9 cellular contexts compared by ENCODE assay signal in the genomic region with DNA sequence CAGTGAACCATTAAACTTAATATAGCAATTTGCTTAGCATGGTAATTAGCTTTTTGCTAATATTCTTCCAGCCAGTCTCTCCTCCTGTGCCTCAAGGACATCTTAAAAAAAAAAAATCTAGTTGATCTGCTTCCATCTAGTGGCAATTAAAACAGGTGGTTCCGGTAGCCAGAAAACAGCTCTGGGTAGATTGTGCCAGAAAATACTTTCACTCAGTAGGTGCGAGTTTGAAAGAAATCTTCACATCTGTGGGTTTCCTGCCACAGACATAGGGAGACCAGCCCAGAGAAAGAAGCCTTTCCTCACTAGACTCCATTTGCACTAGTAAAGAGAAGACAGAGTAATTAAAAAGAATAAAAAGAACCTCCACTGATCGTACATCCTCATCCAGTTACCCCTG. TPM values are rescaled to one million over a fixed set of nuclear protein-coding genes. Genes with fewer than 3 reads are reported as not detected.
A peak's percentile ranks its signal among the peaks of the same experiment; 100 is the strongest.
DNase-seq lines count a peak whose midpoint lies in the region; ATAC-seq and TF ChIP-seq lines count a peak whose summit lies in the region.
"Had no signal": no experiment of that assay in that cellular context is flagged by ENCODE, and none has a peak within 500 bp of the region (broad histone marks: within the 10 kb centered on the region; RNA-seq: fewer than 3 reads in every experiment).

No MANE protein-coding gene starts in this region.

- H3K4me3 Mint-ChIP-seq in activated T-helper 2 cell treated with anti-CD3 and anti-CD28 coated beads, Interferon-gamma antibody, Interleukin-2, Interleukin-4, amounts not matched to agents 10 μg/mL and 5 μg/mL and 100 μg/mL, durations not matched to agents 14 hours and 24 hours and 36 hours (ENCODE audit: low read depth), result peak overlapping the region; percentile 28

- H3K27me3 ChIP-seq in testis (no peaks in the 10 kb centered on the region), dorsolateral prefrontal cortex (no peaks in the 10 kb centered on the region), suprapubic skin (no peaks in the 10 kb centered on the region), upper lobe of left lung (no peaks in the 10 kb centered on the region)

- no peaks in the 10 kb centered on the region for H3K27me3 Mint-ChIP-seq in activated T-helper 2 cell treated with anti-CD3 and anti-CD28 coated beads, Interferon-gamma antibody, Interleukin-2, Interleukin-4, amounts not matched to agents 10 μg/mL and 5 μg/mL and 100 μg/mL, durations not matched to agents 14 hours and 24 hours and 36 hours (ENCODE audit: low read depth)

- no peak for TF ChIP-seq EP300 in suprapubic skin (IDR thresholded peaks at IDR 0.05)
- no peak for TF ChIP-seq EP300 in upper lobe of left lung (IDR thresholded peaks at IDR 0.05)

- H3K9me3 Mint-ChIP-seq in activated T-helper 2 cell treated with anti-CD3 and anti-CD28 coated beads, Interferon-gamma antibody, Interleukin-2, Interleukin-4, amounts not matched to agents 10 μg/mL and 5 μg/mL and 100 μg/mL, durations not matched to agents 14 hours and 24 hours and 36 hours, result no peaks in the 10 kb centered on the region

- peaks cover 94% of the 10 kb centered on the region for H3K4me1 Mint-ChIP-seq in activated T-helper 2 cell treated with anti-CD3 and anti-CD28 coated beads, Interferon-gamma antibody, Interleukin-2, Interleukin-4, amounts not matched to agents 10 μg/mL and 5 μg/mL and 100 μg/mL, durations not matched to agents 14 hours and 24 hours and 36 hours (ENCODE audit: low read depth)

- ATAC-seq in GM18873 (IDR thresholded peaks at IDR 0.05; ENCODE audit: low FRiP score, unreplicated experiment) (peak; percentile 28), HG03354 (IDR thresholded peaks at IDR 0.05; ENCODE audit: poor library complexity, severe bottlenecking, unreplicated experiment) (peak; percentile 34), upper lobe of left lung (ENCODE audit: low FRiP score in 2 of 2) (no peak)

- H3K27ac ChIP-seq in C4-2B, result no peak overlapping the region
- no peak overlapping the region for H3K27ac ChIP-seq in testis
- no peak overlapping the region for H3K27ac ChIP-seq in dorsolateral prefrontal cortex
- H3K27ac ChIP-seq in suprapubic skin, result no peak overlapping the region
- no peak overlapping the region for H3K27ac ChIP-seq in upper lobe of left lung
- H3K27ac ChIP-seq: parathyroid adenoma had no signal

- intact Hi-C loops in activated T-helper 2 cell treated with anti-CD3 and anti-CD28 coated beads, Interferon-gamma antibody, Interleukin-2, Interleukin-4, amounts not matched to agents 10 μg/mL and 5 μg/mL and 100 μg/mL, durations not matched to agents 14 hours and 24 hours and 36 hours (cut with micrococcal nuclease), result loop anchor here (1.0 to 10.0 kb wide), 5 partner anchors 17 to 1460 kb away; partner anchors contain the start of genes F5, KIFAP3, SCYL3 and SELL
- intact Hi-C loops in testis (cut with DNase I; ENCODE audit: low total_unique reads) (no loop called here), dorsolateral prefrontal cortex (cut with DNase I) (no loop called here)

- WGBS in testis, 2 donors, result 50 to 60% methylated on average over 3 of the region's 3 CpGs
- 41% methylated on average over 3 of the region's 3 CpGs for WGBS in suprapubic skin
- WGBS in upper lobe of left lung, 2 donors, result 38 to 42% methylated on average over 3 of the region's 3 CpGs

- H3K27ac Mint-ChIP-seq in activated T-helper 2 cell treated with anti-CD3 and anti-CD28 coated beads, Interferon-gamma antibody, Interleukin-2, Interleukin-4, amounts not matched to agents 10 μg/mL and 5 μg/mL and 100 μg/mL, durations not matched to agents 14 hours and 24 hours and 36 hours, result peak overlapping the region; percentile 84

- H3K36me3 Mint-ChIP-seq in activated T-helper 2 cell treated with anti-CD3 and anti-CD28 coated beads, Interferon-gamma antibody, Interleukin-2, Interleukin-4, amounts not matched to agents 10 μg/mL and 5 μg/mL and 100 μg/mL, durations not matched to agents 14 hours and 24 hours and 36 hours (ENCODE audit: low read depth), result peaks cover 64% of the 10 kb centered on the region

- H3K36me3 ChIP-seq in testis (ENCODE audit: low read depth, missing control alignments), result no peaks in the 10 kb centered on the region
- H3K36me3 ChIP-seq in suprapubic skin, result no peaks in the 10 kb centered on the region
- no peaks in the 10 kb centered on the region for H3K36me3 ChIP-seq in upper lobe of left lung

- DNase-seq in activated T-helper 2 cell treated with anti-CD3 and anti-CD28 coated beads, Interferon-gamma antibody, Interleukin-2, Interleukin-4, amounts not matched to agents 10 μg/mL and 5 μg/mL and 100 μg/mL, durations not matched to agents 14 hours and 24 hours and 36 hours (ENCODE audit: low spot score), result peak; percentile 55
- DNase-seq in testis (no peak), dorsolateral prefrontal cortex (no peak), suprapubic skin (ENCODE audit: low spot score in 2 of 2) (no peak), upper lobe of left lung (no peak)

- TF ChIP-seq CTCF in C4-2B (conservative IDR thresholded peaks at IDR 0.05) (peak; percentile 45), testis (IDR thresholded peaks at IDR 0.05) (no peak), dorsolateral prefrontal cortex (IDR thresholded peaks at IDR 0.05 in 54 of 56, conservative IDR thresholded peaks at IDR 0.05 in 2 of 56; ENCODE audit: low read depth in 1 of 56, partially characterized antibody in 56 of 56) (peak in 16 of 56 donors; percentile 16 to 45 (median 24)), suprapubic skin (IDR thresholded peaks at IDR 0.05) (no peak), upper lobe of left lung (IDR thresholded peaks at IDR 0.05) (no peak)

- H3K4me3 ChIP-seq in testis (no peak overlapping the region), dorsolateral prefrontal cortex (no peak overlapping the region), suprapubic skin (no peak overlapping the region), upper lobe of left lung (no peak overlapping the region)

- no peaks in the 10 kb centered on the region for H3K9me3 ChIP-seq in testis
- no peaks in the 10 kb centered on the region for H3K9me3 ChIP-seq in suprapubic skin
- no peaks in the 10 kb centered on the region for H3K9me3 ChIP-seq in upper lobe of left lung

- no peaks in the 10 kb centered on the region for H3K4me1 ChIP-seq in testis
- no peaks in the 10 kb centered on the region for H3K4me1 ChIP-seq in suprapubic skin
- peaks cover 0 to 20% (median 6%) of the 10 kb centered on the region in 4 donors for H3K4me1 ChIP-seq in upper lobe of left lung
- H3K4me1 ChIP-seq: parathyroid adenoma had no signal

- TF ChIP-seq POLR2A in testis (IDR thresholded peaks at IDR 0.05), result no peak
- TF ChIP-seq POLR2A in suprapubic skin (IDR thresholded peaks at IDR 0.05), result no peak
- TF ChIP-seq POLR2A in upper lobe of left lung (IDR thresholded peaks at IDR 0.05), result no peak

RNA-seq across cellular contexts. Expression of gene SELL, which starts 17.1 kb away (rescaled TPM):
- total RNA-seq in activated T-helper 2 cell treated with anti-CD3 and anti-CD28 coated beads, Interferon-gamma antibody, Interleukin-2, Interleukin-4, amounts not matched to agents 10 μg/mL and 5 μg/mL and 100 μg/mL, durations not matched to agents 14 hours and 24 hours and 36 hours, result 63.0 and 64.9 TPM in 2 replicates
- total RNA-seq in testis, result 1 to 10 TPM in 1 of 2 donors, under 1 TPM in 1; 0.87 to 3.2 TPM
- 4.0 TPM for polyA plus RNA-seq in testis (ENCODE audit: insufficient read depth, low read depth, low replicate concordance)
- total RNA-seq in dorsolateral prefrontal cortex, result 10 to 100 TPM in 21 of 120 experiments, 1 to 10 TPM in 98, under 1 TPM in 1; 0.77 to 22.0 (median 4.8) TPM
- total RNA-seq in suprapubic skin, result under 1 TPM in 2 of 4 donors, not detected in 2; 0.47 to 0.60 TPM
- 10 to 100 TPM in 4 of 6 donors, 1 to 10 TPM in 2; 3.9 to 41.3 (median 14.5) TPM for total RNA-seq in upper lobe of left lung

RNA-seq across cellular contexts. Expression of gene SELE, which starts 39.6 kb away (rescaled TPM):
- total RNA-seq in activated T-helper 2 cell treated with anti-CD3 and anti-CD28 coated beads, Interferon-gamma antibody, Interleukin-2, Interleukin-4, amounts not matched to agents 10 μg/mL and 5 μg/mL and 100 μg/mL, durations not matched to agents 14 hours and 24 hours and 36 hours, result not detected in 2 replicates
- 1 to 10 TPM in 1 of 2 donors, under 1 TPM in 1; 0.47 to 1.7 TPM for total RNA-seq in testis
- polyA plus RNA-seq in testis (ENCODE audit: insufficient read depth, low read depth, low replicate concordance), result 1.2 TPM
- total RNA-seq in dorsolateral prefrontal cortex, result 10 to 100 TPM in 3 of 120 experiments, 1 to 10 TPM in 24, under 1 TPM in 49, not detected in 44; 0.10 to 49.0 (median 0.64) TPM
- 1 to 10 TPM in 3 of 4 donors, under 1 TPM in 1; 0.32 to 3.3 (median 2.3) TPM for total RNA-seq in suprapubic skin
- 1 to 10 TPM in 1 of 6 donors, under 1 TPM in 4, not detected in 1; 0.20 to 8.5 (median 0.34) TPM for total RNA-seq in upper lobe of left lung

Comparison
In these comparisons a context has a peak if more than half of its experiments do, and no peak if none do; other contexts are left out.
1. ATAC-seq: peak in GM18873 (single experiment) and HG03354 (single experiment); none in upper lobe of left lung (0 of 2).